Comparison of ENCODE assay signal across 2 cellular contexts in the genomic region with DNA sequence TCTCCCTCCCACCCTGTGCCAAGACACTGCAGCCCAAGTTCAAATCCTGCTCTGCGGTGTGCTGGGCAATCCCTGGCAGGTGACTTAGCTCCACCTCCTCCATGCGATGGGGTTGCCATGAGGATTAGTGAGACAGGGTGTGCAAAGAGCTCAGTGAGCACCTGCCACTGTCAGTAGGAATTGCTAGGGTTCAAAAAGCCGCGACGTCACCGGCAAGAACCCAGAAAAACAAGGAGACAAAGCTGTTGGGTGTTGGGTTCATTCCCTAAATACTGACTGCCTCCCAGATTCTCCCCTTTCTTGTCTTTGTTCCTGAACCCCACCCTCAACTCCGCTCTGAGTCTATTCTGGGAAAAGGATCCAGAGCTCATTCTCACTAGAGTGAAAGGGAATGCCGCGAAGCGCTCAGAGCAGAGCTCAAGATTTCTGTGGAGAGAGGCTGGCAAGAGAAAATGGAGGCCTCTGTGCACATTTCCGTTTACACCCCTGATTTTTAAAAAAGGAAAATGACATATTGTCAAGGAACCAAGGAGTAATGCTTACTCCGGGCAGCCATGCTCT.
TF ChIP-seq lines count a peak whose summit lies in the region.

No MANE protein-coding gene starts in this region.

TF ChIP-seq in GM23338, 12 proteins besides CTCF, POLR2A, EP300 and RAD21 (continued from another document):
- TF ChIP-seq, protein P1, sequence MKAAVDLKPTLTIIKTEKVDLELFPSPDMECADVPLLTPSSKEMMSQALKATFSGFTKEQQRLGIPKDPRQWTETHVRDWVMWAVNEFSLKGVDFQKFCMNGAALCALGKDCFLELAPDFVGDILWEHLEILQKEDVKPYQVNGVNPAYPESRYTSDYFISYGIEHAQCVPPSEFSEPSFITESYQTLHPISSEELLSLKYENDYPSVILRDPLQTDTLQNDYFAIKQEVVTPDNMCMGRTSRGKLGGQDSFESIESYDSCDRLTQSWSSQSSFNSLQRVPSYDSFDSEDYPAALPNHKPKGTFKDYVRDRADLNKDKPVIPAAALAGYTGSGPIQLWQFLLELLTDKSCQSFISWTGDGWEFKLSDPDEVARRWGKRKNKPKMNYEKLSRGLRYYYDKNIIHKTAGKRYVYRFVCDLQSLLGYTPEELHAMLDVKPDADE (IDR thresholded peaks at IDR 0.05) = no peak
- TF ChIP-seq EZH2phosphoT487 (IDR thresholded peaks at IDR 0.05; ENCODE audit: unreplicated experiment) = no peak
- TF ChIP-seq NANOG (IDR thresholded peaks at IDR 0.05; ENCODE audit: borderline replicate concordance) = no peak
- TF ChIP-seq, protein P2, sequence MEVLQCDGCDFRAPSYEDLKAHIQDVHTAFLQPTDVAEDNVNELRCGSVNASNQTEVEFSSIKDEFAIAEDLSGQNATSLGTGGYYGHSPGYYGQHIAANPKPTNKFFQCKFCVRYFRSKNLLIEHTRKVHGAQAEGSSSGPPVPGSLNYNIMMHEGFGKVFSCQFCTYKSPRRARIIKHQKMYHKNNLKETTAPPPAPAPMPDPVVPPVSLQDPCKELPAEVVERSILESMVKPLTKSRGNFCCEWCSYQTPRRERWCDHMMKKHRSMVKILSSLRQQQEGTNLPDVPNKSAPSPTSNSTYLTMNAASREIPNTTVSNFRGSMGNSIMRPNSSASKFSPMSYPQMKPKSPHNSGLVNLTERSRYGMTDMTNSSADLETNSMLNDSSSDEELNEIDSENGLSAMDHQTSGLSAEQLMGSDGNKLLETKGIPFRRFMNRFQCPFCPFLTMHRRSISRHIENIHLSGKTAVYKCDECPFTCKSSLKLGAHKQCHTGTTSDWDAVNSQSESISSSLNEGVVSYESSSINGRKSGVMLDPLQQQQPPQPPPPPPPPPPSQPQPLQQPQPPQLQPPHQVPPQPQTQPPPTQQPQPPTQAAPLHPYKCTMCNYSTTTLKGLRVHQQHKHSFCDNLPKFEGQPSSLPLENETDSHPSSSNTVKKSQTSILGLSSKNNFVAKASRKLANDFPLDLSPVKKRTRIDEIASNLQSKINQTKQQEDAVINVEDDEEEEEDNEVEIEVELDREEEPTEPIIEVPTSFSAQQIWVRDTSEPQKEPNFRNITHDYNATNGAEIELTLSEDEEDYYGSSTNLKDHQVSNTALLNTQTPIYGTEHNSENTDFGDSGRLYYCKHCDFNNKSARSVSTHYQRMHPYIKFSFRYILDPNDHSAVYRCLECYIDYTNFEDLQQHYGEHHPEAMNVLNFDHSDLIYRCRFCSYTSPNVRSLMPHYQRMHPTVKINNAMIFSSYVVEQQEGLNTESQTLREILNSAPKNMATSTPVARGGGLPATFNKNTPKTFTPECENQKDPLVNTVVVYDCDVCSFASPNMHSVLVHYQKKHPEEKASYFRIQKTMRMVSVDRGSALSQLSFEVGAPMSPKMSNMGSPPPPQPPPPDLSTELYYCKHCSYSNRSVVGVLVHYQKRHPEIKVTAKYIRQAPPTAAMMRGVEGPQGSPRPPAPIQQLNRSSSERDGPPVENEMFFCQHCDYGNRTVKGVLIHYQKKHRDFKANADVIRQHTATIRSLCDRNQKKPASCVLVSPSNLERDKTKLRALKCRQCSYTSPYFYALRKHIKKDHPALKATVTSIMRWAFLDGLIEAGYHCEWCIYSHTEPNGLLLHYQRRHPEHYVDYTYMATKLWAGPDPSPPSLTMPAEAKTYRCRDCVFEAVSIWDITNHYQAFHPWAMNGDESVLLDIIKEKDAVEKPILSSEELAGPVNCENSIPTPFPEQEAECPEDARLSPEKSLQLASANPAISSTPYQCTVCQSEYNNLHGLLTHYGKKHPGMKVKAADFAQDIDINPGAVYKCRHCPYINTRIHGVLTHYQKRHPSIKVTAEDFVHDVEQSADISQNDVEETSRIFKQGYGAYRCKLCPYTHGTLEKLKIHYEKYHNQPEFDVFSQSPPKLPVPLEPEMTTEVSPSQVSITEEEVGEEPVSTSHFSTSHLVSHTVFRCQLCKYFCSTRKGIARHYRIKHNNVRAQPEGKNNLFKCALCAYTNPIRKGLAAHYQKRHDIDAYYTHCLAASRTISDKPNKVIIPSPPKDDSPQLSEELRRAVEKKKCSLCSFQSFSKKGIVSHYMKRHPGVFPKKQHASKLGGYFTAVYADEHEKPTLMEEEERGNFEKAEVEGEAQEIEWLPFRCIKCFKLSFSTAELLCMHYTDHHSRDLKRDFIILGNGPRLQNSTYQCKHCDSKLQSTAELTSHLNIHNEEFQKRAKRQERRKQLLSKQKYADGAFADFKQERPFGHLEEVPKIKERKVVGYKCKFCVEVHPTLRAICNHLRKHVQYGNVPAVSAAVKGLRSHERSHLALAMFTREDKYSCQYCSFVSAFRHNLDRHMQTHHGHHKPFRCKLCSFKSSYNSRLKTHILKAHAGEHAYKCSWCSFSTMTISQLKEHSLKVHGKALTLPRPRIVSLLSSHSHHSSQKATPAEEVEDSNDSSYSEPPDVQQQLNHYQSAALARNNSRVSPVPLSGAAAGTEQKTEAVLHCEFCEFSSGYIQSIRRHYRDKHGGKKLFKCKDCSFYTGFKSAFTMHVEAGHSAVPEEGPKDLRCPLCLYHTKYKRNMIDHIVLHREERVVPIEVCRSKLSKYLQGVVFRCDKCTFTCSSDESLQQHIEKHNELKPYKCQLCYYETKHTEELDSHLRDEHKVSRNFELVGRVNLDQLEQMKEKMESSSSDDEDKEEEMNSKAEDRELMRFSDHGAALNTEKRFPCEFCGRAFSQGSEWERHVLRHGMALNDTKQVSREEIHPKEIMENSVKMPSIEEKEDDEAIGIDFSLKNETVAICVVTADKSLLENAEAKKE (CRISPR knock-in tag; IDR thresholded peaks at IDR 0.05) = no peak
- TF ChIP-seq, protein P3, sequence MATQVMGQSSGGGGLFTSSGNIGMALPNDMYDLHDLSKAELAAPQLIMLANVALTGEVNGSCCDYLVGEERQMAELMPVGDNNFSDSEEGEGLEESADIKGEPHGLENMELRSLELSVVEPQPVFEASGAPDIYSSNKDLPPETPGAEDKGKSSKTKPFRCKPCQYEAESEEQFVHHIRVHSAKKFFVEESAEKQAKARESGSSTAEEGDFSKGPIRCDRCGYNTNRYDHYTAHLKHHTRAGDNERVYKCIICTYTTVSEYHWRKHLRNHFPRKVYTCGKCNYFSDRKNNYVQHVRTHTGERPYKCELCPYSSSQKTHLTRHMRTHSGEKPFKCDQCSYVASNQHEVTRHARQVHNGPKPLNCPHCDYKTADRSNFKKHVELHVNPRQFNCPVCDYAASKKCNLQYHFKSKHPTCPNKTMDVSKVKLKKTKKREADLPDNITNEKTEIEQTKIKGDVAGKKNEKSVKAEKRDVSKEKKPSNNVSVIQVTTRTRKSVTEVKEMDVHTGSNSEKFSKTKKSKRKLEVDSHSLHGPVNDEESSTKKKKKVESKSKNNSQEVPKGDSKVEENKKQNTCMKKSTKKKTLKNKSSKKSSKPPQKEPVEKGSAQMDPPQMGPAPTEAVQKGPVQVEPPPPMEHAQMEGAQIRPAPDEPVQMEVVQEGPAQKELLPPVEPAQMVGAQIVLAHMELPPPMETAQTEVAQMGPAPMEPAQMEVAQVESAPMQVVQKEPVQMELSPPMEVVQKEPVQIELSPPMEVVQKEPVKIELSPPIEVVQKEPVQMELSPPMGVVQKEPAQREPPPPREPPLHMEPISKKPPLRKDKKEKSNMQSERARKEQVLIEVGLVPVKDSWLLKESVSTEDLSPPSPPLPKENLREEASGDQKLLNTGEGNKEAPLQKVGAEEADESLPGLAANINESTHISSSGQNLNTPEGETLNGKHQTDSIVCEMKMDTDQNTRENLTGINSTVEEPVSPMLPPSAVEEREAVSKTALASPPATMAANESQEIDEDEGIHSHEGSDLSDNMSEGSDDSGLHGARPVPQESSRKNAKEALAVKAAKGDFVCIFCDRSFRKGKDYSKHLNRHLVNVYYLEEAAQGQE (IDR thresholded peaks at IDR 0.05; ENCODE audit: unreplicated experiment) = no peak
- no peak for TF ChIP-seq EZH2 (IDR thresholded peaks at IDR 0.05; ENCODE audit: low read depth, unreplicated experiment)
- TF ChIP-seq CREB1 (CRISPR knock-in tag; IDR thresholded peaks at IDR 0.05; ENCODE audit: low read depth) = no peak
- no peak for TF ChIP-seq ZNF114 (CRISPR knock-in tag; IDR thresholded peaks at IDR 0.05)

TF ChIP-seq in WTC11, 78 proteins besides CTCF, POLR2A, EP300 and RAD21 (continued from another document):
- TF ChIP-seq, protein P4, sequence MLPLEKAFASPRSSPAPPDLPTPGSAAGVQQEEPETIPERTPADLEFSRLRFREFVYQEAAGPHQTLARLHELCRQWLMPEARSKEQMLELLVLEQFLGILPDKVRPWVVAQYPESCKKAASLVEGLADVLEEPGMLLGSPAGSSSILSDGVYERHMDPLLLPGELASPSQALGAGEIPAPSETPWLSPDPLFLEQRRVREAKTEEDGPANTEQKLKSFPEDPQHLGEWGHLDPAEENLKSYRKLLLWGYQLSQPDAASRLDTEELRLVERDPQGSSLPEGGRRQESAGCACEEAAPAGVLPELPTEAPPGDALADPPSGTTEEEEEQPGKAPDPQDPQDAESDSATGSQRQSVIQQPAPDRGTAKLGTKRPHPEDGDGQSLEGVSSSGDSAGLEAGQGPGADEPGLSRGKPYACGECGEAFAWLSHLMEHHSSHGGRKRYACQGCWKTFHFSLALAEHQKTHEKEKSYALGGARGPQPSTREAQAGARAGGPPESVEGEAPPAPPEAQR (CRISPR knock-in tag; IDR thresholded peaks at IDR 0.05) = no peak
- TF ChIP-seq, protein P5, sequence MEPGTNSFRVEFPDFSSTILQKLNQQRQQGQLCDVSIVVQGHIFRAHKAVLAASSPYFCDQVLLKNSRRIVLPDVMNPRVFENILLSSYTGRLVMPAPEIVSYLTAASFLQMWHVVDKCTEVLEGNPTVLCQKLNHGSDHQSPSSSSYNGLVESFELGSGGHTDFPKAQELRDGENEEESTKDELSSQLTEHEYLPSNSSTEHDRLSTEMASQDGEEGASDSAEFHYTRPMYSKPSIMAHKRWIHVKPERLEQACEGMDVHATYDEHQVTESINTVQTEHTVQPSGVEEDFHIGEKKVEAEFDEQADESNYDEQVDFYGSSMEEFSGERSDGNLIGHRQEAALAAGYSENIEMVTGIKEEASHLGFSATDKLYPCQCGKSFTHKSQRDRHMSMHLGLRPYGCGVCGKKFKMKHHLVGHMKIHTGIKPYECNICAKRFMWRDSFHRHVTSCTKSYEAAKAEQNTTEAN (CRISPR knock-in tag; IDR thresholded peaks at IDR 0.05) = no peak
- no peak for TF ChIP-seq TP53 (CRISPR knock-in tag; IDR thresholded peaks at IDR 0.05)
- TF ChIP-seq, protein P6, sequence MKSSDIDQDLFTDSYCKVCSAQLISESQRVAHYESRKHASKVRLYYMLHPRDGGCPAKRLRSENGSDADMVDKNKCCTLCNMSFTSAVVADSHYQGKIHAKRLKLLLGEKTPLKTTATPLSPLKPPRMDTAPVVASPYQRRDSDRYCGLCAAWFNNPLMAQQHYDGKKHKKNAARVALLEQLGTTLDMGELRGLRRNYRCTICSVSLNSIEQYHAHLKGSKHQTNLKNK (CRISPR knock-in tag; IDR thresholded peaks at IDR 0.05) = no peak
- no peak for TF ChIP-seq NR1H2 (CRISPR knock-in tag; IDR thresholded peaks at IDR 0.05)
- TF ChIP-seq, protein P7, sequence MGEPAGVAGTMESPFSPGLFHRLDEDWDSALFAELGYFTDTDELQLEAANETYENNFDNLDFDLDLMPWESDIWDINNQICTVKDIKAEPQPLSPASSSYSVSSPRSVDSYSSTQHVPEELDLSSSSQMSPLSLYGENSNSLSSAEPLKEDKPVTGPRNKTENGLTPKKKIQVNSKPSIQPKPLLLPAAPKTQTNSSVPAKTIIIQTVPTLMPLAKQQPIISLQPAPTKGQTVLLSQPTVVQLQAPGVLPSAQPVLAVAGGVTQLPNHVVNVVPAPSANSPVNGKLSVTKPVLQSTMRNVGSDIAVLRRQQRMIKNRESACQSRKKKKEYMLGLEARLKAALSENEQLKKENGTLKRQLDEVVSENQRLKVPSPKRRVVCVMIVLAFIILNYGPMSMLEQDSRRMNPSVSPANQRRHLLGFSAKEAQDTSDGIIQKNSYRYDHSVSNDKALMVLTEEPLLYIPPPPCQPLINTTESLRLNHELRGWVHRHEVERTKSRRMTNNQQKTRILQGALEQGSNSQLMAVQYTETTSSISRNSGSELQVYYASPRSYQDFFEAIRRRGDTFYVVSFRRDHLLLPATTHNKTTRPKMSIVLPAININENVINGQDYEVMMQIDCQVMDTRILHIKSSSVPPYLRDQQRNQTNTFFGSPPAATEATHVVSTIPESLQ (CRISPR knock-in tag; IDR thresholded peaks at IDR 0.05) = no peak
- no peak for TF ChIP-seq RELA (CRISPR knock-in tag; IDR thresholded peaks at IDR 0.05; ENCODE audit: borderline replicate concordance)
TF ChIP-seq in WTC11: peak in this region for 0.
